21 cellular contexts compared by ENCODE assay signal in genomic region chr1:197995408-197996258, GRCh38.
"Had no signal": no experiment of that assay in that cellular context is flagged by ENCODE, and none has a peak within 500 bp of the region (broad histone marks: within the 10 kb centered on the region; RNA-seq: fewer than 3 reads in every experiment).

No MANE protein-coding gene starts in this region.

- H3K9me3 ChIP-seq: tibial artery, uterus had no signal

- FAIRE-seq: keratinocyte had no signal

- H3K27me3 ChIP-seq: tibial artery, uterus had no signal

- DNase-seq: activated B cell treated with CpG ODN at 0.5 μM for 24 hours; activated CD4-positive, alpha-beta T cell treated with anti-CD3 and anti-CD28 coated beads for 4 hours; activated CD8-positive, alpha-beta T cell treated with anti-CD3 and anti-CD28 coated beads for 36 hours; activated naive CD4-positive, alpha-beta T cell treated with Interleukin-2 at 50 U/mL for 16 hours; activated naive CD8-positive, alpha-beta T cell treated with anti-CD3 and anti-CD28 coated beads, Interleukin-2, amount 10 ng/mL, durations not matched to agents 7 days and 5 days; activated T-cell treated with anti-CD3 and anti-CD28 coated beads, Interleukin-2, amount 50 U/mL, for 1 hour; amygdala; caudate nucleus; dorsolateral prefrontal cortex; erythroblast; foreskin melanocyte; glutamatergic neuron; hypothalamus; nephron progenitor cell; occipital lobe; stimulated activated naive CD8-positive, alpha-beta T cell treated with anti-CD3 and anti-CD28 coated beads, Interleukin-15, Interleukin-2, amounts not matched to agents 100 U/mL and 50 U/mL, for 24 hours; substantia nigra; tibial artery; uterus had no signal

- H3K4me1 ChIP-seq: tibial artery, uterus had no signal

- H3K4me3 ChIP-seq: dorsolateral prefrontal cortex, skin epidermis, tibial artery, uterus had no signal

- H3K36me3 ChIP-seq: tibial artery, uterus had no signal

- H3K27ac ChIP-seq: dorsolateral prefrontal cortex, skin epidermis, tibial artery, uterus had no signal
